13 cellular contexts compared by ENCODE assay signal in genomic region chr3:148023994-148024393, GRCh38.
DNase-seq lines count a peak whose midpoint lies in the region; ATAC-seq and TF ChIP-seq lines count a peak whose summit lies in the region.
"Had no signal": no experiment of that assay in that cellular context is flagged by ENCODE, and none has a peak within 500 bp of the region (broad histone marks: within the 10 kb centered on the region; RNA-seq: fewer than 3 reads in every experiment).

No MANE protein-coding gene starts in this region.

- H3K36me3 ChIP-seq in sigmoid colon, result no peaks in the 10 kb centered on the region
- H3K36me3 ChIP-seq in OCI-LY7 (ENCODE audit: insufficient read depth, low read length), result no peaks in the 10 kb centered on the region
- H3K36me3 ChIP-seq: vagina had no signal

- 73 to 75% methylated on average over 6 of the region's 6 CpGs for WGBS in sigmoid colon, 2 donors

- no peak overlapping the region for H2AFZ ChIP-seq in OCI-LY7 (ENCODE audit: low read length)
- H2AFZ ChIP-seq: parathyroid adenoma had no signal

- H3K27me3 ChIP-seq in sigmoid colon, result no peaks in the 10 kb centered on the region
- H3K27me3 ChIP-seq: vagina had no signal

- DNase-seq in GM03348 (ENCODE audit: low spot score) (peak; percentile 54), MV-4-11 (lab: John Stamatoyannopoulos, UW) (peak; percentile 19), dermis blood vessel endothelial cell (peak; percentile 93), sigmoid colon (peak; percentile 85), OCI-LY7 (ENCODE audit: low spot score) (no peak), GM20000 (ENCODE audit: low spot score) (no peak)
- DNase-seq: activated naive CD4-positive, alpha-beta T cell treated with anti-CD3 and anti-CD28 coated beads, Interleukin-2, amount 10 ng/mL, durations not matched to agents 7 days and 5 days; CD4-positive, CD25-positive, alpha-beta regulatory T cell; NCI-H2081; NCI-H526 had no signal

- TF ChIP-seq CTCF in sigmoid colon (IDR thresholded peaks at IDR 0.05) (no peak), OCI-LY7 (conservative IDR thresholded peaks at IDR 0.05; ENCODE audit: low read length) (no peak), GM20000 (IDR thresholded peaks at IDR 0.05; ENCODE audit: extremely low read depth, missing control alignments) (no peak)

- no peak overlapping the region for H3K4me2 ChIP-seq in OCI-LY7 (ENCODE audit: low read length)

- ATAC-seq in HG03097 (IDR thresholded peaks at IDR 0.05; ENCODE audit: low FRiP score, unreplicated experiment), result no peak

- intact Hi-C loops in sigmoid colon (cut with DNase I) (no loop called here), OCI-LY7 (cut with micrococcal nuclease; ENCODE audit: unreplicated experiment) (no loop called here)

- H3K9me3 ChIP-seq in sigmoid colon, result no peaks in the 10 kb centered on the region
- no peaks in the 10 kb centered on the region for H3K9me3 ChIP-seq in OCI-LY7 (ENCODE audit: low read length)
- H3K9me3 ChIP-seq: vagina had no signal

- CTCF ChIA-PET in OCI-LY7 (lab: Charles Lee; ENCODE audit: unreplicated experiment), result no interaction called here

- no peaks in the 10 kb centered on the region for H4K20me1 ChIP-seq in OCI-LY7 (ENCODE audit: insufficient read depth, low read length)

- POLR2A ChIA-PET in OCI-LY7 (lab: Charles Lee), result interaction anchor here (0.5 to 0.6 kb wide), 2 partner anchors 89 to 704 kb away, joined by 3 read pairs; no protein-coding TSS in a partner anchor

- H3K4me1 ChIP-seq in sigmoid colon (peaks cover 0 to 14% (median 5%) of the 10 kb centered on the region in 4 donors), OCI-LY7 (ENCODE audit: insufficient read depth, low read length, poor library complexity, severe bottlenecking) (no peaks in the 10 kb centered on the region)
- H3K4me1 ChIP-seq: parathyroid adenoma, vagina had no signal

- TF ChIP-seq POLR2A in sigmoid colon (IDR thresholded peaks at IDR 0.05), result no peak

- H3K27ac ChIP-seq in sigmoid colon, result peak overlapping the region in 2 of 4 donors; percentile 21 to 60
- no peak overlapping the region for H3K27ac ChIP-seq in OCI-LY7 (ENCODE audit: low read depth, low read length, poor library complexity, severe bottlenecking)
- H3K27ac ChIP-seq: parathyroid adenoma, vagina had no signal

- no TSS peak for BruUV-seq in OCI-LY7 (replicated peaks; lab: Mats Ljungman, UMichigan)

- TF ChIP-seq EP300 in sigmoid colon (IDR thresholded peaks at IDR 0.05), result peak in 3 of 4 donors; percentile 55 to 72 (median 57)

- no peaks in the 10 kb centered on the region for H3K79me2 ChIP-seq in OCI-LY7 (ENCODE audit: insufficient read depth, low read depth, low read length)
- H3K79me2 ChIP-seq: parathyroid adenoma had no signal

- H3K4me3 ChIP-seq in sigmoid colon (no peak overlapping the region), OCI-LY7 (ENCODE audit: low read depth, low read length, poor library complexity, severe bottlenecking) (no peak overlapping the region)
- H3K4me3 ChIP-seq: vagina had no signal

- H3K9me2 ChIP-seq in OCI-LY7 (ENCODE audit: insufficient read depth, low read length), result no peaks in the 10 kb centered on the region

Comparison
In these comparisons a context has a peak if more than half of its experiments do, and no peak if none do; other contexts are left out.
1. DNase-seq: peak in GM03348 (single experiment), MV-4-11 (single experiment), dermis blood vessel endothelial cell (single experiment) and sigmoid colon (single experiment); none in OCI-LY7 (single experiment) and GM20000 (single experiment).